Comparison of ENCODE assay signal across 10 cellular contexts in the genomic region with DNA sequence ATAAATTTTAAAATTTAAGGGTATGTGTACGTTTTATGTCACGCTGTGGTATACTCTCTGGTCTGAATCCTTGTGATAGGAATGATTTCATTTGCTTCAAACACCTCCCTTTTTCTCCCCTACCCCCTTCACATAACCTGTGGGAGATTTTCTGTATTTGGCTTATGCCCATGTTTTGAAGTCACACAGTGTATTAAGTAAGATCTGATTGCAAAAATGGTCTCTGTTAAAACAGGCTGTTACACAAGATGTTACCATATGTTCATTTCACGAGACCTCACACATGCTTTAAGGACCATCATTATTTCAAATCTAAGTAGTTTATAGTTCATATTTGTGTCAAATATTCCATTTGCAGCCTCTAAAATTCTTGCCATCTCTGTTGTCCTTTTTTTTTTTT.
DNase-seq lines count a peak whose midpoint lies in the region; ATAC-seq lines count a peak whose summit lies in the region.
"Had no signal": no experiment of that assay in that cellular context is flagged by ENCODE, and none has a peak within 500 bp of the region (broad histone marks: within the 10 kb centered on the region; RNA-seq: fewer than 3 reads in every experiment).

No MANE protein-coding gene starts in this region.

- no peaks in the 10 kb centered on the region for H3K9me3 Mint-ChIP-seq in activated T-cell treated with anti-CD3 and anti-CD28 coated beads, Interleukin-2, amount 50 U/mL, for 4 hours
- H3K9me3 Mint-ChIP-seq in central memory CD8-positive, alpha-beta T cell = no peaks in the 10 kb centered on the region
- H3K9me3 Mint-ChIP-seq in stimulated activated effector memory CD8-positive, alpha-beta T cell treated with anti-CD3 and anti-CD28 coated beads, Interleukin-12 subunit alpha, Interleukin-12 subunit beta, amount 100 ng/mL, for 72 hours = no peaks in the 10 kb centered on the region

- no peak for DNase-seq in activated T-cell treated with anti-CD3 and anti-CD28 coated beads, Interleukin-2, amount 50 U/mL, for 4 hours
- no peak for DNase-seq in activated T-cell treated with anti-CD3 and anti-CD28 coated beads, Interleukin-2, amount 50 U/mL, for 48 hours
- DNase-seq in NCI-H69 (lab: John Stamatoyannopoulos, UW) (peak; percentile 18), NCI-H187 (lab: John Stamatoyannopoulos, UW) (no peak), posterior vena cava (ENCODE audit: low spot score) (no peak), SHP77 (lab: John Stamatoyannopoulos, UW) (no peak)
- no peak for DNase-seq in central memory CD8-positive, alpha-beta T cell (ENCODE audit: low spot score in 2 of 2)
- DNase-seq in stimulated activated effector memory CD8-positive, alpha-beta T cell treated with anti-CD3 and anti-CD28 coated beads, Interleukin-12 subunit alpha, Interleukin-12 subunit beta, amount 100 ng/mL, for 72 hours (ENCODE audit: low spot score in 2 of 2) = no peak
- DNase-seq: cortex of kidney, NCI-H1105 had no signal

- H3K27ac Mint-ChIP-seq in central memory CD8-positive, alpha-beta T cell (ENCODE audit: low read depth) = peak overlapping the region; percentile 81
- peak overlapping the region; percentile 94 for H3K27ac Mint-ChIP-seq in stimulated activated effector memory CD8-positive, alpha-beta T cell treated with anti-CD3 and anti-CD28 coated beads, Interleukin-12 subunit alpha, Interleukin-12 subunit beta, amount 100 ng/mL, for 72 hours

- H3K4me1 Mint-ChIP-seq in activated T-cell treated with anti-CD3 and anti-CD28 coated beads, Interleukin-2, amount 50 U/mL, for 4 hours (ENCODE audit: low read depth) = peaks cover 93% of the 10 kb centered on the region
- peaks cover 75% of the 10 kb centered on the region for H3K4me1 Mint-ChIP-seq in central memory CD8-positive, alpha-beta T cell
- H3K4me1 Mint-ChIP-seq in stimulated activated effector memory CD8-positive, alpha-beta T cell treated with anti-CD3 and anti-CD28 coated beads, Interleukin-12 subunit alpha, Interleukin-12 subunit beta, amount 100 ng/mL, for 72 hours = peaks cover 83% of the 10 kb centered on the region

- peaks cover 13% of the 10 kb centered on the region for H3K36me3 Mint-ChIP-seq in activated T-cell treated with anti-CD3 and anti-CD28 coated beads, Interleukin-2, amount 50 U/mL, for 4 hours (ENCODE audit: insufficient read depth)
- H3K36me3 Mint-ChIP-seq in central memory CD8-positive, alpha-beta T cell (ENCODE audit: insufficient read depth) = peaks cover 11% of the 10 kb centered on the region
- peaks cover 25% of the 10 kb centered on the region for H3K36me3 Mint-ChIP-seq in stimulated activated effector memory CD8-positive, alpha-beta T cell treated with anti-CD3 and anti-CD28 coated beads, Interleukin-12 subunit alpha, Interleukin-12 subunit beta, amount 100 ng/mL, for 72 hours

- ATAC-seq in activated T-cell treated with anti-CD3 and anti-CD28 coated beads, Interleukin-2, amount 50 U/mL, for 4 hours = no peak
- no peak for ATAC-seq in central memory CD8-positive, alpha-beta T cell (replicated peaks; ENCODE audit: extremely low read depth, poor library complexity, severe bottlenecking)
- no peak for ATAC-seq in stimulated activated effector memory CD8-positive, alpha-beta T cell treated with anti-CD3 and anti-CD28 coated beads, Interleukin-12 subunit alpha, Interleukin-12 subunit beta, amount 100 ng/mL, for 72 hours

- intact Hi-C loops in posterior vena cava (cut with DNase I) = no loop called here

- no peaks in the 10 kb centered on the region for H3K27me3 Mint-ChIP-seq in activated T-cell treated with anti-CD3 and anti-CD28 coated beads, Interleukin-2, amount 50 U/mL, for 4 hours (ENCODE audit: low read depth)
- H3K27me3 Mint-ChIP-seq in central memory CD8-positive, alpha-beta T cell = no peaks in the 10 kb centered on the region

- H3K4me3 Mint-ChIP-seq in activated T-cell treated with anti-CD3 and anti-CD28 coated beads, Interleukin-2, amount 50 U/mL, for 4 hours = peak overlapping the region; percentile 62
- peak overlapping the region; percentile 75 for H3K4me3 Mint-ChIP-seq in central memory CD8-positive, alpha-beta T cell
- H3K4me3 Mint-ChIP-seq in stimulated activated effector memory CD8-positive, alpha-beta T cell treated with anti-CD3 and anti-CD28 coated beads, Interleukin-12 subunit alpha, Interleukin-12 subunit beta, amount 100 ng/mL, for 72 hours = peak overlapping the region; percentile 60
